In the genomic region with DNA sequence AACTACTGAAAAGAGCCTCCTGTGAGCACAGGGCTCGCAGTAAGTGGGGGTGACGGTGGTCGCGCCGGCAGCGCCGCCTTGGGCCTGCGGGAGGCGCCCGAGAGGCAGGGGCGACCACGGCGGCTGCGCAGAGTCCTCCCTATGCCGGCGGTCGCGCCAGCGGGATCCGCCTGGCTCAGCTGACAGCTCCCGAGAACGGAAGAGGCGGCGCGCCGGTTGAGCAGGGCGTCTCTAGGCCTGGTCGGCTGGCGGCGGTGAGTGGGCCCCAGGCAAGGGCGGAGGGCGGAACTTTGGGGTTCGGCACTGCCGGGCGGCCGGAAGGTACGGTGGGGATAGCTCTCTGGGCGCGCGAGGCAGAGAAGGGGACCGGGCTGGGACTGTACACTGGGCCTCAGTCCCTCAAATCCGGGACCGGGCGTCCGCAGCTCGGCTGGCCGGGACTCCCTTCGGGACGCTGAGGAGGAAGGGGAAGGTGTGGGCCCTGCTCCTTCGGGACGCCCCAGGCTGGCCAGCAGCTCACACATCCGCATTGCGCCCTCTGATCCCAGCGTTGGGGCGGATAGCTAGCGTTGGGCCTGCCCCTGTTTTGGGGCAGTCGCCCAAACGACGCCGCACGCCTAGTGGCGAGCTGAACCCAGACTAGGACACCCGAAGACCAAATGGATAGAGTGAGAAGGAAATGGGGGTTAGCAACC, we compare ENCODE assay signal across 1 cellular context.
TF ChIP-seq lines count a peak whose summit lies in the region.

A gene with protein sequence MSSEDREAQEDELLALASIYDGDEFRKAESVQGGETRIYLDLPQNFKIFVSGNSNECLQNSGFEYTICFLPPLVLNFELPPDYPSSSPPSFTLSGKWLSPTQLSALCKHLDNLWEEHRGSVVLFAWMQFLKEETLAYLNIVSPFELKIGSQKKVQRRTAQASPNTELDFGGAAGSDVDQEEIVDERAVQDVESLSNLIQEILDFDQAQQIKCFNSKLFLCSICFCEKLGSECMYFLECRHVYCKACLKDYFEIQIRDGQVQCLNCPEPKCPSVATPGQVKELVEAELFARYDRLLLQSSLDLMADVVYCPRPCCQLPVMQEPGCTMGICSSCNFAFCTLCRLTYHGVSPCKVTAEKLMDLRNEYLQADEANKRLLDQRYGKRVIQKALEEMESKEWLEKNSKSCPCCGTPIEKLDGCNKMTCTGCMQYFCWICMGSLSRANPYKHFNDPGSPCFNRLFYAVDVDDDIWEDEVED (plus strand): TSS at position 192 of the 695 bp plus-strand sequence. CDS start 4,484 bp downstream, outside the sequence.

TF ChIP-seq in K562, 482 proteins besides CTCF, POLR2A, EP300 and RAD21 (continued from another document and continues in another):
- TF ChIP-seq, protein P1, sequence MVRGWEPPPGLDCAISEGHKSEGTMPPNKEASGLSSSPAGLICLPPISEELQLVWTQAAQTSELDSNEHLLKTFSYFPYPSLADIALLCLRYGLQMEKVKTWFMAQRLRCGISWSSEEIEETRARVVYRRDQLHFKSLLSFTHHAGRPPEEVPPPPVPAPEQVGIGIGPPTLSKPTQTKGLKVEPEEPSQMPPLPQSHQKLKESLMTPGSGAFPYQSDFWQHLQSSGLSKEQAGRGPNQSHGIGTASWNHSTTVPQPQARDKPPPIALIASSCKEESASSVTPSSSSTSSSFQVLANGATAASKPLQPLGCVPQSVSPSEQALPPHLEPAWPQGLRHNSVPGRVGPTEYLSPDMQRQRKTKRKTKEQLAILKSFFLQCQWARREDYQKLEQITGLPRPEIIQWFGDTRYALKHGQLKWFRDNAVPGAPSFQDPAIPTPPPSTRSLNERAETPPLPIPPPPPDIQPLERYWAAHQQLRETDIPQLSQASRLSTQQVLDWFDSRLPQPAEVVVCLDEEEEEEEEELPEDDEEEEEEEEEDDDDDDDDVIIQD (CRISPR knock-in tag; IDR thresholded peaks at IDR 0.05) = no peak
- TF ChIP-seq FOXK1 (CRISPR knock-in tag; IDR thresholded peaks at IDR 0.05; ENCODE audit: borderline replicate concordance) = no peak; the same call in 1 of the 2 replicates
- peak; percentile 80; the same call in 1 of the 2 replicates for TF ChIP-seq ZBTB1 (CRISPR knock-in tag; IDR thresholded peaks at IDR 0.05; ENCODE audit: borderline replicate concordance, low read depth)
- TF ChIP-seq NRF1 (conservative IDR thresholded peaks at IDR 0.05 in 1 of 2, IDR thresholded peaks at IDR 0.05 in 1 of 2) = peak; percentile 95 to 96
- peak; percentile 94 for TF ChIP-seq TAF1 (IDR thresholded peaks at IDR 0.05; ENCODE audit: control insufficient read depth, extremely low read depth, insufficient read depth, low read length, severe bottlenecking)
- no peak for TF ChIP-seq POU5F1 (IDR thresholded peaks at IDR 0.05; ENCODE audit: borderline replicate concordance, low read depth, low read length, partially characterized antibody)
- peak; percentile 83 for TF ChIP-seq CTCFL (IDR thresholded peaks at IDR 0.05; ENCODE audit: borderline replicate concordance, insufficient read depth, low read depth, low read length, poor library complexity, severe bottlenecking)
- TF ChIP-seq ZNF695 (CRISPR knock-in tag; IDR thresholded peaks at IDR 0.05) = peak; percentile 43; the same call in 1 of the 2 replicates
- 0 out of 2 replicates have a peak, but pooled peaks have one; percentile 51 for TF ChIP-seq SMAD3 (CRISPR knock-in tag; conservative IDR thresholded peaks at IDR 0.05)
- TF ChIP-seq CTBP1 (IDR thresholded peaks at IDR 0.05; ENCODE audit: borderline replicate concordance) = peak; percentile 86
- no peak for TF ChIP-seq TCF15 (CRISPR knock-in tag; IDR thresholded peaks at IDR 0.05)
- TF ChIP-seq HMBOX1 (IDR thresholded peaks at IDR 0.05) = no peak
- TF ChIP-seq, protein P2, sequence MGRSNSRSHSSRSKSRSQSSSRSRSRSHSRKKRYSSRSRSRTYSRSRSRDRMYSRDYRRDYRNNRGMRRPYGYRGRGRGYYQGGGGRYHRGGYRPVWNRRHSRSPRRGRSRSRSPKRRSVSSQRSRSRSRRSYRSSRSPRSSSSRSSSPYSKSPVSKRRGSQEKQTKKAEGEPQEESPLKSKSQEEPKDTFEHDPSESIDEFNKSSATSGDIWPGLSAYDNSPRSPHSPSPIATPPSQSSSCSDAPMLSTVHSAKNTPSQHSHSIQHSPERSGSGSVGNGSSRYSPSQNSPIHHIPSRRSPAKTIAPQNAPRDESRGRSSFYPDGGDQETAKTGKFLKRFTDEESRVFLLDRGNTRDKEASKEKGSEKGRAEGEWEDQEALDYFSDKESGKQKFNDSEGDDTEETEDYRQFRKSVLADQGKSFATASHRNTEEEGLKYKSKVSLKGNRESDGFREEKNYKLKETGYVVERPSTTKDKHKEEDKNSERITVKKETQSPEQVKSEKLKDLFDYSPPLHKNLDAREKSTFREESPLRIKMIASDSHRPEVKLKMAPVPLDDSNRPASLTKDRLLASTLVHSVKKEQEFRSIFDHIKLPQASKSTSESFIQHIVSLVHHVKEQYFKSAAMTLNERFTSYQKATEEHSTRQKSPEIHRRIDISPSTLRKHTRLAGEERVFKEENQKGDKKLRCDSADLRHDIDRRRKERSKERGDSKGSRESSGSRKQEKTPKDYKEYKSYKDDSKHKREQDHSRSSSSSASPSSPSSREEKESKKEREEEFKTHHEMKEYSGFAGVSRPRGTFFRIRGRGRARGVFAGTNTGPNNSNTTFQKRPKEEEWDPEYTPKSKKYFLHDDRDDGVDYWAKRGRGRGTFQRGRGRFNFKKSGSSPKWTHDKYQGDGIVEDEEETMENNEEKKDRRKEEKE (IDR thresholded peaks at IDR 0.05; ENCODE audit: borderline replicate concordance in 1 of 2, control insufficient read depth in 1 of 2, low read depth in 2 of 2, low read length in 1 of 2) = no peak; a peak in 1 of 4 replicates
- TF ChIP-seq ETV6 (IDR thresholded peaks at IDR 0.05; ENCODE audit: borderline replicate concordance in 1 of 2, low read depth in 2 of 2, low read length in 1 of 2) = peak in 1 of 2 experiments; percentile 22; a peak in 1 of 4 replicates
- TF ChIP-seq ETV6 (CRISPR knock-in tag; IDR thresholded peaks at IDR 0.05; ENCODE audit: borderline replicate concordance) = no peak
- peak; percentile 30; the same call in 1 of the 2 replicates for TF ChIP-seq NR2C2 (CRISPR knock-in tag; IDR thresholded peaks at IDR 0.05)
- TF ChIP-seq NR2C2 (tag; IDR thresholded peaks at IDR 0.05) = peak; percentile 60; the same call in 1 of the 2 replicates
- TF ChIP-seq, protein P3, sequence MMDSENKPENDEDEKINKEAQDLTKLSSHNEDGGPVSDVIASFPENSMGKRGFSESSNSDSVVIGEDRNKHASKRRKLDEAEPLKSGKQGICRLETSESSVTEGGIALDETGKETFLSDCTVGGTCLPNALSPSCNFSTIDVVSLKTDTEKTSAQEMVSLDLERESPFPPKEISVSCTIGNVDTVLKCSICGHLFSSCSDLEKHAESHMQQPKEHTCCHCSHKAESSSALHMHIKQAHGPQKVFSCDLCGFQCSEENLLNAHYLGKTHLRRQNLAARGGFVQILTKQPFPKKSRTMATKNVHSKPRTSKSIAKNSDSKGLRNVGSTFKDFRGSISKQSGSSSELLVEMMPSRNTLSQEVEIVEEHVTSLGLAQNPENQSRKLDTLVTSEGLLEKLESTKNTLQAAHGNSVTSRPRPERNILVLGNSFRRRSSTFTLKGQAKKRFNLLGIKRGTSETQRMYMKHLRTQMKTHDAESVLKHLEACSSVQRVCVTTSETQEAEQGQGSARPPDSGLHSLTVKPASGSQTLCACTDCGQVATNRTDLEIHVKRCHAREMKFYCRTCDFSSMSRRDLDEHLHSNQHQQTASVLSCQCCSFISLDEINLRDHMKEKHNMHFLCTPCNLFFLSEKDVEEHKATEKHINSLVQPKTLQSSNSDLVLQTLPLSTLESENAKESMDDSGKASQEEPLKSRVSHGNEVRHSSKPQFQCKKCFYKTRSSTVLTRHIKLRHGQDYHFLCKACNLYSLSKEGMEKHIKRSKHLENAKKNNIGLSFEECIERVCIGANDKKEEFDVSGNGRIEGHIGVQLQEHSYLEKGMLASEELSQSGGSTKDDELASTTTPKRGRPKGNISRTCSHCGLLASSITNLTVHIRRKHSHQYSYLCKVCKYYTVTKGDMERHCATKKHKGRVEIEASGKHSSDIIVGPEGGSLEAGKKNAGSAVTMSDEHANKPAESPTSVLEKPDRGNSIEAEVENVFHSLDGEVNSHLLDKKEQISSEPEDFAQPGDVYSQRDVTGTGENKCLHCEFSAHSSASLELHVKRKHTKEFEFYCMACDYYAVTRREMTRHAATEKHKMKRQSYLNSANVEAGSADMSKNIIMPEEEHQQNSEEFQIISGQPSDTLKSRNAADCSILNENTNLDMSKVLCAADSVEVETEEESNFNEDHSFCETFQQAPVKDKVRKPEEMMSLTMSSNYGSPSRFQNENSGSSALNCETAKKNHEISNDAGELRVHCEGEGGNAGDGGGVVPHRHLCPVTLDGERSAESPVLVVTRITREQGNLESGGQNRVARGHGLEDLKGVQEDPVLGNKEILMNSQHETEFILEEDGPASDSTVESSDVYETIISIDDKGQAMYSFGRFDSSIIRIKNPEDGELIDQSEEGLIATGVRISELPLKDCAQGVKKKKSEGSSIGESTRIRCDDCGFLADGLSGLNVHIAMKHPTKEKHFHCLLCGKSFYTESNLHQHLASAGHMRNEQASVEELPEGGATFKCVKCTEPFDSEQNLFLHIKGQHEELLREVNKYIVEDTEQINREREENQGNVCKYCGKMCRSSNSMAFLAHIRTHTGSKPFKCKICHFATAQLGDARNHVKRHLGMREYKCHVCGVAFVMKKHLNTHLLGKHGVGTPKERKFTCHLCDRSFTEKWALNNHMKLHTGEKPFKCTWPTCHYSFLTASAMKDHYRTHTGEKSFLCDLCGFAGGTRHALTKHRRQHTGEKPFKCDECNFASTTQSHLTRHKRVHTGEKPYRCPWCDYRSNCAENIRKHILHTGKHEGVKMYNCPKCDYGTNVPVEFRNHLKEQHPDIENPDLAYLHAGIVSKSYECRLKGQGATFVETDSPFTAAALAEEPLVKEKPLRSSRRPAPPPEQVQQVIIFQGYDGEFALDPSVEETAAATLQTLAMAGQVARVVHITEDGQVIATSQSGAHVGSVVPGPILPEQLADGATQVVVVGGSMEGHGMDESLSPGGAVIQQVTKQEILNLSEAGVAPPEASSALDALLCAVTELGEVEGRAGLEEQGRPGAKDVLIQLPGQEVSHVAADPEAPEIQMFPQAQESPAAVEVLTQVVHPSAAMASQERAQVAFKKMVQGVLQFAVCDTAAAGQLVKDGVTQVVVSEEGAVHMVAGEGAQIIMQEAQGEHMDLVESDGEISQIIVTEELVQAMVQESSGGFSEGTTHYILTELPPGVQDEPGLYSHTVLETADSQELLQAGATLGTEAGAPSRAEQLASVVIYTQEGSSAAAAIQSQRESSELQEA (IDR thresholded peaks at IDR 0.05; ENCODE audit: low read depth) = no peak
- TF ChIP-seq SOX6 (IDR thresholded peaks at IDR 0.05) = peak; percentile 26; the same call in 1 of the 2 replicates
- peak; percentile 18 to 67; a peak in 2 of 4 replicates for TF ChIP-seq NONO (IDR thresholded peaks at IDR 0.05; ENCODE audit: low read depth in 2 of 2, low read length in 1 of 2)
- peak; percentile 58; the same call in 1 of the 2 replicates for TF ChIP-seq ZNF75A (CRISPR knock-in tag; IDR thresholded peaks at IDR 0.05)
- peak; percentile 82 for TF ChIP-seq ELF1 (tag; IDR thresholded peaks at IDR 0.05)
- TF ChIP-seq ZNF140 (CRISPR knock-in tag; IDR thresholded peaks at IDR 0.05) = no peak
- TF ChIP-seq ZC3H4 (CRISPR knock-in tag; IDR thresholded peaks at IDR 0.05; ENCODE audit: borderline replicate concordance) = no peak
- TF ChIP-seq NR1H2 (CRISPR knock-in tag; IDR thresholded peaks at IDR 0.05) = peak; percentile 86; the same call in 1 of the 2 replicates
- no peak for TF ChIP-seq CC2D1A (IDR thresholded peaks at IDR 0.05)
- 0 out of 2 replicates have a peak, but pooled peaks have one; percentile 27 for TF ChIP-seq ZBTB43 (CRISPR knock-in tag; IDR thresholded peaks at IDR 0.05)
- peak; percentile 55 for TF ChIP-seq PCBP1 (IDR thresholded peaks at IDR 0.05; ENCODE audit: low read depth, low read length, poor library complexity, severe bottlenecking)
- TF ChIP-seq SMARCC2 (IDR thresholded peaks at IDR 0.05; ENCODE audit: low read depth) = no peak
